Comparison of ENCODE assay signal across 9 cellular contexts in the genomic region with DNA sequence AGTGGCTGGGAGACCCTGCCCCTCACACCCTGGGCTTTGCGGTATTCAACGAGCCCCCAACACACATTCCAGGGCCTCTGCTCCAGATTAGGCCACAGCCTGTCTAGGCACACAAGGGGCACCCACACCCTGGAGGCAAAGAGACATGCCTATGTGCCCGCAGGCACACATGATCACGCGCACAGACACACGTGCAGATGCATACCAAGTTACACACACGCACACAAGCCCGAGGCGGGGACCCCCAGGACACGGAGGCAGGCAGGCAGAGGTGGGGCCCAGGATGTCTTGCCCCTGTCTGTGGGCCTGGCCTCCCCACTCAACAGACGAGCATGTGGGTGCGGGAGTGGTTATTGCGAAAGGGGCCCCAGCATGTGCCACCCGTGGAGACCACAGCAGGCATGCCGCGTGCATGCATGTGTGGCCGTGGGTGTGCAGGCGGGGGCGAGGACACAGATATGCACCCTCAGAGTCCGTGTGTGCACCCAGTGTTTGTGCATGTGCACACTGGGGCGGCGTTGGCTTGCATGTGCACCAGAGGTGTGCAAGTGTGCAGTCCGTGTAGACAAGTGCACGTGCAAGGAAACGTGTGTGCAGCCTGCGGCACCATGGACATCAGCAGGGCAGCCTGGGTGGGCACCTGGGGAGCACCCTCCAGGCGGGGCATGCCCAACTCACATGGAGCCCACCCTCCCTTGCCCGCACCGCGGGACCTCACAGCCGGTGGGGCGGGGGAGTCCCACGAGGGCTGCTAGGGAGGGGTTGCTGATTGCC. TPM values are rescaled to one million over a fixed set of nuclear protein-coding genes. Genes with fewer than 3 reads are reported as not detected.
A peak's percentile ranks its signal among the peaks of the same experiment; 100 is the strongest.
DNase-seq lines count a peak whose midpoint lies in the region; ATAC-seq, FAIRE-seq and TF ChIP-seq lines count a peak whose summit lies in the region.
"Not testable (repeated sequence)": the region's sequence is repeated elsewhere in the genome, so short reads cannot be mapped to it uniquely, and the experiment has no call there.
"Had no signal": no experiment of that assay in that cellular context is flagged by ENCODE, and none has a peak within 500 bp of the region (broad histone marks: within the 10 kb centered on the region; RNA-seq: fewer than 3 reads in every experiment).

No MANE protein-coding gene starts in this region.

- not testable (repeated sequence) for TF ChIP-seq POLR2A in A549 (IDR thresholded peaks at IDR 0.05; ENCODE audit: low read length); Peyer's patch (IDR thresholded peaks at IDR 0.05)

- CTCF ChIA-PET in A549 (lab: Yijun Ruan, JAX), result not testable (repeated sequence)

- H3K27ac ChIP-seq in A549, result peak overlapping the region in 1 of 2 experiments; percentile 83; a peak in 2 of 6 replicates
- H3K27ac ChIP-seq in H9 (ENCODE audit: insufficient read length, low read depth, low read length); Peyer's patch; hepatocyte: not testable (repeated sequence)

- H4K5ac ChIP-seq in H9 (ENCODE audit: insufficient read length, low read depth, low read length), result not testable (repeated sequence)

- peak overlapping the region; percentile 49 for H3K4me3 ChIP-seq in A549
- peak overlapping the region in 3 of 4 donors; percentile 49 to 81 (median 67) for H3K4me3 ChIP-seq in Peyer's patch
- H3K4me3 ChIP-seq in hepatocyte, result peak overlapping the region; percentile 42

- not testable (repeated sequence) for H2BK5ac ChIP-seq in H9 (ENCODE audit: insufficient read length, low read length)

- not testable (repeated sequence) for H3K4ac ChIP-seq in H9 (ENCODE audit: low read depth, low read length)

- H3K27me3 ChIP-seq in H9 (ENCODE audit: insufficient read depth, low read length); Peyer's patch; hepatocyte: not testable (repeated sequence)

- H3K23me2 ChIP-seq in H9 (ENCODE audit: insufficient read length, low read depth, low read length, poor library complexity, severe bottlenecking), result peaks cover 13% of the 10 kb centered on the region

- H2AK5ac ChIP-seq in H9 (ENCODE audit: insufficient read length, low read length), result not testable (repeated sequence)

- not testable (repeated sequence) for H3K9me2 ChIP-seq in hepatocyte (replicated peaks; ENCODE audit: insufficient read depth)

- DNase-seq in A549 (ENCODE audit: low read depth in 1 of 2, low spot score in 1 of 2); H9; Peyer's patch; activated T-cell treated with anti-CD3 and anti-CD28 coated beads, Interleukin-2, amount 50 U/mL, for 4 hours; chondrocyte (ENCODE audit: low spot score); hepatocyte (ENCODE audit: low spot score); naive B cell: not testable (repeated sequence)
- DNase-seq in stimulated activated effector memory CD8-positive, alpha-beta T cell treated with anti-CD3 and anti-CD28 coated beads, Interleukin-12 subunit alpha, Interleukin-12 subunit beta, amount 100 ng/mL, for 72 hours (ENCODE audit: low spot score in 2 of 2), result peak in 1 of 2 donors; percentile 55

- WGBS in A549 (ENCODE audit: missing lambda C conversion rate), result 78% methylated on average over 8 of the region's 33 CpGs
- no CpG with 5 or more reads among the region's 33 CpGs for WGBS in H9 (ENCODE audit: extremely low coverage, insufficient read length, low lambda C conversion rate)
- WGBS in hepatocyte (ENCODE audit: low lambda C conversion rate, missing lambda C conversion rate), result 83% methylated on average over 27 of the region's 33 CpGs

- not testable (repeated sequence) for H3K79me2 ChIP-seq in H9 (ENCODE audit: insufficient read depth, low read length); hepatocyte

- H2BK20ac ChIP-seq in H9 (ENCODE audit: low read depth, low read length, poor library complexity, severe bottlenecking), result not testable (repeated sequence)

- not testable (repeated sequence) for H2BK15ac ChIP-seq in H9 (ENCODE audit: low read depth, low read length)

- not testable (repeated sequence) for H3K36me3 Mint-ChIP-seq in H9 (ENCODE audit: insufficient read depth in 1 of 3, low read depth in 3 of 3); activated T-cell treated with anti-CD3 and anti-CD28 coated beads, Interleukin-2, amount 50 U/mL, for 4 hours (ENCODE audit: insufficient read depth); chondrocyte (ENCODE audit: low read depth); naive B cell; stimulated activated effector memory CD8-positive, alpha-beta T cell treated with anti-CD3 and anti-CD28 coated beads, Interleukin-12 subunit alpha, Interleukin-12 subunit beta, amount 100 ng/mL, for 72 hours

- not testable (repeated sequence) for H3K14ac ChIP-seq in H9 (ENCODE audit: insufficient read depth, low read length)

- H3K4me2 ChIP-seq in A549 (peak overlapping the region; percentile 98), H9 (ENCODE audit: insufficient read depth, insufficient read length, low read length) (peak overlapping the region; percentile 36), hepatocyte (peak overlapping the region; percentile 82)

- H3K36me3 ChIP-seq in Peyer's patch; hepatocyte (replicated peaks; ENCODE audit: insufficient read depth, low read depth): not testable (repeated sequence)

- H3K9me3 Mint-ChIP-seq in H9; activated T-cell treated with anti-CD3 and anti-CD28 coated beads, Interleukin-2, amount 50 U/mL, for 4 hours; chondrocyte (ENCODE audit: low read depth); naive B cell; stimulated activated effector memory CD8-positive, alpha-beta T cell treated with anti-CD3 and anti-CD28 coated beads, Interleukin-12 subunit alpha, Interleukin-12 subunit beta, amount 100 ng/mL, for 72 hours: not testable (repeated sequence)

- TF ChIP-seq EP300 in A549 (IDR thresholded peaks at IDR 0.05), result not testable (repeated sequence)

- H3K27ac Mint-ChIP-seq in H9; chondrocyte (ENCODE audit: unreplicated experiment); naive B cell; stimulated activated effector memory CD8-positive, alpha-beta T cell treated with anti-CD3 and anti-CD28 coated beads, Interleukin-12 subunit alpha, Interleukin-12 subunit beta, amount 100 ng/mL, for 72 hours: not testable (repeated sequence)

- not testable (repeated sequence) for H3K27me3 Mint-ChIP-seq in H9 (ENCODE audit: low read depth); activated T-cell treated with anti-CD3 and anti-CD28 coated beads, Interleukin-2, amount 50 U/mL, for 4 hours (ENCODE audit: low read depth); chondrocyte (ENCODE audit: low read depth)
- H3K27me3 Mint-ChIP-seq in naive B cell, result peaks cover 4 to 37% (median 7%) of the 10 kb centered on the region in 3 donors

- H4K20me1 ChIP-seq in H9 (ENCODE audit: control insufficient read depth, insufficient read depth, insufficient read length); hepatocyte (ENCODE audit: insufficient read depth, poor library complexity, severe bottlenecking): not testable (repeated sequence)

- POLR2A ChIA-PET in A549 (lab: Yijun Ruan, JAX), result not testable (repeated sequence)

- H3K4me1 Mint-ChIP-seq in H9 (peaks cover 8 to 13% of the 10 kb centered on the region in 2 experiments), chondrocyte (ENCODE audit: low read depth) (peaks cover 12% of the 10 kb centered on the region), naive B cell (peaks cover 0 to 15% (median 3%) of the 10 kb centered on the region in 3 donors)
- not testable (repeated sequence) for H3K4me1 Mint-ChIP-seq in activated T-cell treated with anti-CD3 and anti-CD28 coated beads, Interleukin-2, amount 50 U/mL, for 4 hours (ENCODE audit: low read depth); stimulated activated effector memory CD8-positive, alpha-beta T cell treated with anti-CD3 and anti-CD28 coated beads, Interleukin-12 subunit alpha, Interleukin-12 subunit beta, amount 100 ng/mL, for 72 hours

- ATAC-seq in A549; activated T-cell treated with anti-CD3 and anti-CD28 coated beads, Interleukin-2, amount 50 U/mL, for 4 hours; naive B cell (ENCODE audit: low read depth in 2 of 2); stimulated activated effector memory CD8-positive, alpha-beta T cell treated with anti-CD3 and anti-CD28 coated beads, Interleukin-12 subunit alpha, Interleukin-12 subunit beta, amount 100 ng/mL, for 72 hours: not testable (repeated sequence)

- H3K56ac ChIP-seq in H9 (ENCODE audit: insufficient read length, low read depth, low read length), result not testable (repeated sequence)

- not testable (repeated sequence) for H3K18ac ChIP-seq in H9 (ENCODE audit: insufficient read length, low read depth, low read length)

- H4K91ac ChIP-seq in H9 (ENCODE audit: insufficient read length, low read depth, low read length), result not testable (repeated sequence)

- H3K9me3 ChIP-seq in A549; H9 (ENCODE audit: control insufficient read depth, low read depth, low read length); Peyer's patch; hepatocyte (ENCODE audit: low read depth): not testable (repeated sequence)

- H3K9ac ChIP-seq in H9 (ENCODE audit: extremely low read depth, insufficient read length, low read length), result not testable (repeated sequence)

- not testable (repeated sequence) for H3T11ph ChIP-seq in H9 (ENCODE audit: low read length)

- H2BK120ac ChIP-seq in H9 (ENCODE audit: low read depth, low read length, poor library complexity, severe bottlenecking), result not testable (repeated sequence)

- FAIRE-seq in A549 (lab: Jason Lieb, UNC), result not testable (repeated sequence)

- not testable (repeated sequence) for H4K8ac ChIP-seq in H9 (replicated peaks; ENCODE audit: insufficient read length, low read depth, low read length)

- H3K4me1 ChIP-seq in A549 (peaks cover 12% of the 10 kb centered on the region), Peyer's patch (peaks cover 0 to 16% (median 10%) of the 10 kb centered on the region in 4 donors)
- not testable (repeated sequence) for H3K4me1 ChIP-seq in H9 (ENCODE audit: insufficient read depth, low read length); hepatocyte (ENCODE audit: insufficient read depth)

- not testable (repeated sequence) for TF ChIP-seq RAD21 in A549 (conservative IDR thresholded peaks at IDR 0.05 in 1 of 2, IDR thresholded peaks at IDR 0.05 in 1 of 2)

- not testable (repeated sequence) for H2AFZ ChIP-seq in H9 (ENCODE audit: low read length); hepatocyte

- H3K23ac ChIP-seq in H9 (ENCODE audit: insufficient read length, low read depth, low read length), result not testable (repeated sequence)

- H3K79me1 ChIP-seq in H9 (ENCODE audit: insufficient read depth, low read depth, low read length, poor library complexity, severe bottlenecking), result not testable (repeated sequence)

- peak overlapping the region; percentile 67 to 78 for H3K4me3 Mint-ChIP-seq in H9
- H3K4me3 Mint-ChIP-seq in activated T-cell treated with anti-CD3 and anti-CD28 coated beads, Interleukin-2, amount 50 U/mL, for 4 hours, result peak overlapping the region; percentile 62
- peak overlapping the region; percentile 36 for H3K4me3 Mint-ChIP-seq in chondrocyte (ENCODE audit: unreplicated experiment)
- H3K4me3 Mint-ChIP-seq in naive B cell, result peak overlapping the region; percentile 61 to 86 (median 81)
- H3K4me3 Mint-ChIP-seq in stimulated activated effector memory CD8-positive, alpha-beta T cell treated with anti-CD3 and anti-CD28 coated beads, Interleukin-12 subunit alpha, Interleukin-12 subunit beta, amount 100 ng/mL, for 72 hours, result peak overlapping the region; percentile 45

- not testable (repeated sequence) for TF ChIP-seq CTCF in A549 (IDR thresholded peaks at IDR 0.05); H9 (conservative IDR thresholded peaks at IDR 0.05); Peyer's patch (IDR thresholded peaks at IDR 0.05); chondrocyte (IDR thresholded peaks at IDR 0.05); hepatocyte (IDR thresholded peaks at IDR 0.05; ENCODE audit: poor library complexity)

- not testable (repeated sequence) for H2BK12ac ChIP-seq in H9 (ENCODE audit: insufficient read length, low read depth, low read length)

RNA-seq across cellular contexts. Expression of a gene that starts 1.3 kb away (rescaled TPM):
- polyA plus RNA-seq in A549 (2011; rRNA removed) (1.0 and 1.2 TPM in 2 replicates), A549 (2017; fragmentation: RNase III; extraction: RNeasy Plus Mini Kit Qiagen cat#74134 plus additional on column Dnase treatment) (2.1 to 2.8 TPM (median 2.7 TPM) in 3 replicates), hepatocyte (16.9 and 18.9 TPM in 2 replicates), naive B cell (ENCODE audit: low read depth in 6 of 6) (not detected)
- 3.8 and 7.5 TPM in 2 replicates for polyA plus RNA-seq in A549 (2012; cell fraction: cytosol; rRNA removed)
- 4.4 and 10.4 TPM in 2 replicates for polyA plus RNA-seq in A549 (2012; cell fraction: nucleus; rRNA removed)
- 0.62 and 1.0 TPM in 2 replicates for polyA minus RNA-seq in A549 (2011; rRNA and poly(A)+ RNA removed)
- total RNA-seq in H9 (2021) (18.3 and 19.0 TPM in 2 replicates), Peyer's patch (1 to 10 TPM; 5.2 to 9.1 (median 5.7) TPM), chondrocyte (0.75 to 5.5 TPM (median 5.5 TPM) in 3 replicates), hepatocyte (7.9 and 12.8 TPM in 2 replicates)
- total RNA-seq in activated T-cell treated with anti-CD3 and anti-CD28 coated beads, Interleukin-2, amount 50 U/mL, for 4 hours, result 1 to 10 TPM in 2 of 3 donors, under 1 TPM in 1; 0.89 to 1.4 (median 1.0) TPM
- total RNA-seq: GM23248 had no signal

RNA-seq across cellular contexts. Expression of a gene that starts 53.0 kb away (rescaled TPM):
- polyA plus RNA-seq in A549 (2011; rRNA removed) (15.5 and 17.9 TPM in 2 replicates), A549 (2017; fragmentation: RNase III; extraction: RNeasy Plus Mini Kit Qiagen cat#74134 plus additional on column Dnase treatment) (23.1 to 27.0 TPM (median 26.1 TPM) in 3 replicates), hepatocyte (93.4 and 99.0 TPM in 2 replicates), naive B cell (ENCODE audit: low read depth in 6 of 6) (10 to 100 TPM; 54.0 to 84.4 (median 56.6) TPM)
- polyA plus RNA-seq in A549 (2012; cell fraction: cytosol; rRNA removed), result 40.4 and 47.6 TPM in 2 replicates
- polyA plus RNA-seq in A549 (2012; cell fraction: nucleus; rRNA removed), result 28.0 and 33.9 TPM in 2 replicates
- polyA minus RNA-seq in A549 (2011; rRNA and poly(A)+ RNA removed), result 6.4 and 9.4 TPM in 2 replicates
- total RNA-seq in H9 (2021) (38.6 and 40.4 TPM in 2 replicates), Peyer's patch (10 to 100 TPM; 21.3 to 38.9 (median 31.9) TPM), chondrocyte (45.7 to 52.6 TPM (median 47.2 TPM) in 3 replicates), hepatocyte (49.8 and 55.1 TPM in 2 replicates)
- total RNA-seq in activated T-cell treated with anti-CD3 and anti-CD28 coated beads, Interleukin-2, amount 50 U/mL, for 4 hours, result 10 to 100 TPM; 30.3 to 38.1 (median 33.2) TPM

Comparison
In these comparisons a context has a peak if more than half of its experiments do, and no peak if none do; other contexts are left out.
1. H3K4me2 ChIP-seq: peak in every context shown above with its lines; median percentile 98 in A549; 82 in hepatocyte; 36 in H9.